ENCODE assay signal across 8 cellular contexts in the genomic region with DNA sequence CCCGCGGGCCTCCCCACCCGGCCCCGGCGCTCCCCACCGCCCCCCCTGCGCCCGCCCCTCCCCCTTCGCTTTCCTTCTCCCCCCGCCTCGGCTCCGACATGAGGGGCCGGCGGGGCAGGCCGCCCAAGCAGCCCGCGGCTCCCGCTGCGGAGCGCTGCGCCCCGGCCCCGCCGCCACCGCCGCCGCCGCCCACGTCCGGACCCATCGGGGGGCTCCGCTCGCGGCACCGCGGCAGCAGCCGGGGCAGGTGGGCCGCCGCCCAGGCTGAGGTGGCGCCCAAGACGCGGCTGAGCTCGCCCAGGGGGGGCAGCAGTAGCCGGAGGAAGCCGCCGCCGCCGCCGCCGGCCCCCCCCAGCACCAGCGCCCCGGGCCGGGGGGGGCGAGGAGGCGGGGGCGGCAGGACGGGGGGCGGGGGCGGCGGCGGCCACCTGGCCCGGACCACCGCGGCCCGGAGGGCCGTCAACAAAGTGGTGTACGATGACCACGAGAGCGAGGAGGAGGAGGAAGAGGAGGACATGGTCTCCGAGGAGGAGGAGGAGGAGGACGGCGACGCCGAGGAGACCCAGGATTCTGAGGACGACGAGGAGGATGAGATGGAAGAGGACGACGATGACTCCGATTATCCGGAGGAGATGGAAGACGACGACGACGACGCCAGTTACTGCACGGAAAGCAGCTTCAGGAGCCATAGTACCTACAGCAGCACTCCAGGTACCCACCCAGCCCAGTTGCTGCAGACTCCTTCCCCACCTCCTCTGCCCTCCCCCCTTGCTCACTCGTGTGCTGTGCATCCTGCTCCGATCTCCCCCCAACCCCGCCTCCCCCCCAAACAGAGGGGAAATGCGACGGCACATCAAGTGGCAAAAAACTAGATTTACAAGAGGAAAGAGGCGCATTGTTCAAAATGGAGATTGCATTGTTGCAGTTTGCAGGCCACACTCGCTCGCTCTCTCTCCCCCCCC. TPM values are rescaled to one million over a fixed set of nuclear protein-coding genes. Genes with fewer than 3 reads are reported as not detected.
DNase-seq lines count a peak whose midpoint lies in the region; ATAC-seq and TF ChIP-seq lines count a peak whose summit lies in the region.
"Not testable (repeated sequence)": the region's sequence is repeated elsewhere in the genome, so short reads cannot be mapped to it uniquely, and the experiment has no call there.

No MANE protein-coding gene starts in this region.

- H3K9ac ChIP-seq in skeletal muscle tissue (ENCODE audit: low read depth in 1 of 3, low read length in 3 of 3), result peak overlapping the region; percentile 66 to 83 (median 82)

- peak overlapping the region; percentile 78 for H3K27ac ChIP-seq in 22Rv1
- H3K27ac ChIP-seq in skeletal muscle tissue (ENCODE audit: low read depth, low read length), result peak overlapping the region; percentile 73

- H3K9me3 ChIP-seq in skeletal muscle tissue (ENCODE audit: control insufficient read depth in 3 of 3, low read length in 3 of 3), result not testable (repeated sequence)

- peaks cover 14 to 21% (median 16%) of the 10 kb centered on the region in 3 donors for H3K4me1 ChIP-seq in skeletal muscle tissue (ENCODE audit: control insufficient read depth in 3 of 3, insufficient read depth in 3 of 3, low read length in 3 of 3)

- ATAC-seq in GM18873 (IDR thresholded peaks at IDR 0.05; ENCODE audit: low FRiP score, unreplicated experiment) (peak; percentile 17), HG03045 (IDR thresholded peaks at IDR 0.05; ENCODE audit: unreplicated experiment) (peak; percentile 46)

- DNase-seq in NCI-H345 treated with DMSO at 0.1 percent for 48 hours (lab: John Stamatoyannopoulos, UW; ENCODE audit: unreplicated experiment) (peak; percentile 14), inferior parietal cortex (ENCODE audit: extremely low spot score) (peak; percentile 48)
- peak; percentile 33 to 57 for DNase-seq in activated CD4-positive, alpha-beta T cell treated with anti-CD3 and anti-CD28 coated beads for 4 hours
- peak; percentile 65 for DNase-seq in central memory CD4-positive, alpha-beta T cell

- peak overlapping the region; percentile 95 to 98 (median 96) for H3K4me3 ChIP-seq in skeletal muscle tissue (ENCODE audit: low read length in 3 of 3)

- not testable (repeated sequence) for H3K36me3 ChIP-seq in skeletal muscle tissue (ENCODE audit: control insufficient read depth in 3 of 3, insufficient read depth in 3 of 3, low read length in 3 of 3)

- TF ChIP-seq CTCF in 22Rv1 (IDR thresholded peaks at IDR 0.05), result not testable (repeated sequence)

- not testable (repeated sequence) for H3K27me3 ChIP-seq in skeletal muscle tissue (ENCODE audit: control insufficient read depth in 3 of 3, insufficient read depth in 3 of 3, low read length in 3 of 3)

RNA-seq across cellular contexts. Expression of a gene that starts 0.6 kb away (rescaled TPM):
- 61.6 TPM for total RNA-seq in skeletal muscle tissue

Comparison
In these comparisons a context has a peak if more than half of its experiments do, and no peak if none do; other contexts are left out.
1. Peak in every context shown above with its lines: DNase-seq, ATAC-seq, H3K4me3 ChIP-seq and H3K27ac ChIP-seq.
2. DNase-seq: peak in every context shown above with its lines; median percentile 65 in central memory CD4-positive, alpha-beta T cell; 48 in inferior parietal cortex; 45 in activated CD4-positive, alpha-beta T cell treated with anti-CD3 and anti-CD28 coated beads for 4 hours; 14 in NCI-H345 treated with DMSO at 0.1 percent for 48 hours.